In genomic region chr10:24238527-24239247, GRCh38 we compare ENCODE assay signal across 14 cellular contexts. TPM values are rescaled to one million over a fixed set of nuclear protein-coding genes. Genes with fewer than 3 reads are reported as not detected.
DNase-seq lines count a peak whose midpoint lies in the region; ATAC-seq and TF ChIP-seq lines count a peak whose summit lies in the region.
"Had no signal": no experiment of that assay in that cellular context is flagged by ENCODE, and none has a peak within 500 bp of the region (broad histone marks: within the 10 kb centered on the region; RNA-seq: fewer than 3 reads in every experiment).

No MANE protein-coding gene starts in this region.

- peaks cover 53% of the 10 kb centered on the region for H3K4me1 Mint-ChIP-seq in endodermal cell
- H3K4me1 Mint-ChIP-seq: naive thymus-derived CD4-positive, alpha-beta T cell had no signal

- H3K27me3 ChIP-seq in endodermal cell (ENCODE audit: control insufficient read depth, insufficient read depth, low read length, poor library complexity, severe bottlenecking) = no peaks in the 10 kb centered on the region
- H3K27me3 ChIP-seq in mucosa of stomach (ENCODE audit: control insufficient read depth, insufficient read depth, low read length) = no peaks in the 10 kb centered on the region
- no peaks in the 10 kb centered on the region for H3K27me3 ChIP-seq in upper lobe of right lung
- no peaks in the 10 kb centered on the region for H3K27me3 ChIP-seq in ascending aorta

- DNase-seq in NCI-H1105 treated with DMSO at 0.1 percent for 48 hours (lab: John Stamatoyannopoulos, UW) (peak; percentile 25), NCI-H1105 (lab: John Stamatoyannopoulos, UW) (no peak), endodermal cell (peak; percentile 80), upper lobe of right lung (no peak), ascending aorta (ENCODE audit: low spot score in 2 of 2) (no peak), KBM-7 (no peak)
- DNase-seq: DND-41; naive thymus-derived CD4-positive, alpha-beta T cell; NCI-H2029; Right ventricle myocardium superior; stimulated activated CD4-positive, alpha-beta T cell treated with anti-CD3 and anti-CD28 coated beads, Interleukin-4, amount 100 ng/mL, for 1 hour; WERI-Rb-1 had no signal

- H3K36me3 ChIP-seq in endodermal cell (ENCODE audit: control insufficient read depth, insufficient read depth, low read length) (no peaks in the 10 kb centered on the region), mucosa of stomach (ENCODE audit: control insufficient read depth, insufficient read depth, low read length) (no peaks in the 10 kb centered on the region), upper lobe of right lung (no peaks in the 10 kb centered on the region), ascending aorta (no peaks in the 10 kb centered on the region)
- H3K36me3 ChIP-seq: WERI-Rb-1 had no signal

- H3K4me3 ChIP-seq in endodermal cell (ENCODE audit: low read length) = peak overlapping the region; percentile 1
- H3K4me3 ChIP-seq in mucosa of stomach (ENCODE audit: low read length) = peak overlapping the region; percentile 21
- H3K4me3 ChIP-seq in upper lobe of right lung = peak overlapping the region; percentile 17
- no peak overlapping the region for H3K4me3 ChIP-seq in ascending aorta

- H3K9me3 ChIP-seq in endodermal cell (ENCODE audit: control insufficient read depth, low read length) (no peaks in the 10 kb centered on the region), mucosa of stomach (ENCODE audit: control insufficient read depth, low read length) (no peaks in the 10 kb centered on the region), upper lobe of right lung (no peaks in the 10 kb centered on the region), ascending aorta (no peaks in the 10 kb centered on the region)

- intact Hi-C loops in upper lobe of right lung (cut with DNase I) (no loop called here), ascending aorta (cut with DNase I) (no loop called here)

- WGBS in endodermal cell (ENCODE audit: insufficient coverage in 1 of 2, insufficient read length in 1 of 2), 2 experiments = 83 to 84% methylated on average over 10 to 13 of the region's 13 CpGs

- H3K4me1 ChIP-seq in endodermal cell (ENCODE audit: control insufficient read depth, insufficient read depth, low read length) (peaks cover 24% of the 10 kb centered on the region), mucosa of stomach (ENCODE audit: control insufficient read depth, insufficient read depth, low read length) (peaks cover 8% of the 10 kb centered on the region), upper lobe of right lung (no peaks in the 10 kb centered on the region), ascending aorta (peaks cover 2 to 17% of the 10 kb centered on the region in 2 donors)

- H3K4me3 Mint-ChIP-seq in endodermal cell = peak overlapping the region; percentile 9
- H3K4me3 Mint-ChIP-seq: naive thymus-derived CD4-positive, alpha-beta T cell had no signal

- no peaks in the 10 kb centered on the region for H3K9me3 Mint-ChIP-seq in endodermal cell

- H3K9ac ChIP-seq in endodermal cell (ENCODE audit: extremely low read depth, low read length, poor library complexity, severe bottlenecking) = no peak overlapping the region
- H3K9ac ChIP-seq in mucosa of stomach (ENCODE audit: low read length) = peak overlapping the region; percentile 35

- H3K27me3 Mint-ChIP-seq in endodermal cell (ENCODE audit: insufficient read depth) = no peaks in the 10 kb centered on the region

- TF ChIP-seq CTCF in endodermal cell (conservative IDR thresholded peaks at IDR 0.05) (no peak), upper lobe of right lung (IDR thresholded peaks at IDR 0.05) (no peak), ascending aorta (IDR thresholded peaks at IDR 0.05) (no peak)

- ATAC-seq in upper lobe of right lung (peak; percentile 76), HG03280 (IDR thresholded peaks at IDR 0.05; ENCODE audit: unreplicated experiment) (no peak)
- ATAC-seq: naive thymus-derived CD4-positive, alpha-beta T cell had no signal

- H3K27ac Mint-ChIP-seq in endodermal cell = peak overlapping the region; percentile 41
- H3K27ac Mint-ChIP-seq: naive thymus-derived CD4-positive, alpha-beta T cell had no signal

- in situ Hi-C loops in KBM-7 (cut with MboI; ENCODE audit: low pct_unique_long_range_greater_than_20kb, low sequenced_read_pairs) = no loop called here

- H3K27ac ChIP-seq in endodermal cell (ENCODE audit: low read depth, low read length) (no peak overlapping the region), upper lobe of right lung (peak overlapping the region; percentile 58), ascending aorta (no peak overlapping the region)
- H3K27ac ChIP-seq: WERI-Rb-1 had no signal

- H3K36me3 Mint-ChIP-seq in endodermal cell (ENCODE audit: low read depth) = no peaks in the 10 kb centered on the region
- H3K36me3 Mint-ChIP-seq: naive thymus-derived CD4-positive, alpha-beta T cell had no signal

RNA-seq across cellular contexts. Expression of gene KIAA1217, which starts 29.7 kb away (rescaled TPM):
- total RNA-seq in endodermal cell (10 to 100 TPM; 25.4 to 27.2 TPM), upper lobe of right lung (23.5 TPM), ascending aorta (13.0 TPM)
- 9.4 TPM for polyA plus RNA-seq in endodermal cell (2013, experiment 1 of 2)
- 10.4 TPM for polyA plus RNA-seq in endodermal cell (2013, experiment 2 of 2)

Comparison
In these comparisons a context has a peak if more than half of its experiments do, and no peak if none do; other contexts are left out.
1. DNase-seq: peak in NCI-H1105 treated with DMSO at 0.1 percent for 48 hours (single experiment) and endodermal cell (single experiment); none in NCI-H1105 (single experiment), upper lobe of right lung (single experiment), ascending aorta (0 of 2) and KBM-7 (single experiment).
2. H3K4me3 ChIP-seq: peak in endodermal cell (single experiment), mucosa of stomach (single experiment) and upper lobe of right lung (single experiment); none in ascending aorta (0 of 2).